Comparison of ENCODE assay signal across 16 cellular contexts in genomic region chr20:36860339-36860738, GRCh38. TPM values are rescaled to one million over a fixed set of nuclear protein-coding genes. Genes with fewer than 3 reads are reported as not detected.
DNase-seq lines count a peak whose midpoint lies in the region; ATAC-seq and TF ChIP-seq lines count a peak whose summit lies in the region.
"Had no signal": no experiment of that assay in that cellular context is flagged by ENCODE, and none has a peak within 500 bp of the region (broad histone marks: within the 10 kb centered on the region; RNA-seq: fewer than 3 reads in every experiment).

No MANE protein-coding gene starts in this region.

- POLR2A ChIA-PET in SK-N-SH (lab: Yijun Ruan, JAX): no interaction called here
- POLR2A ChIA-PET in PC-3 (lab: Charles Lee; ENCODE audit: unreplicated experiment): no interaction called here

- peaks cover 28 to 47% of the 10 kb centered on the region in 2 experiments for H3K4me1 ChIP-seq in SK-N-SH (ENCODE audit: control insufficient read depth in 1 of 2, insufficient read depth in 2 of 2, low read depth in 1 of 2, low read length in 1 of 2)
- peaks cover 67 to 76% of the 10 kb centered on the region in 2 donors for H3K4me1 ChIP-seq in thyroid gland
- H3K4me1 ChIP-seq in PC-3 (ENCODE audit: insufficient read depth, low read length): peaks cover 34% of the 10 kb centered on the region

- H3F3A ChIP-seq in SK-N-SH (replicated peaks; ENCODE audit: insufficient read depth): peaks cover 16% of the 10 kb centered on the region
- H3F3A ChIP-seq in PC-3 (ENCODE audit: low read length, unreplicated experiment): no peaks in the 10 kb centered on the region

- TF ChIP-seq EP300 in SK-N-SH (IDR thresholded peaks at IDR 0.05; ENCODE audit: borderline replicate concordance in 1 of 2, low read depth in 1 of 2, low read length in 1 of 2): no peak

- H4K20me1 ChIP-seq in SK-N-SH (ENCODE audit: insufficient read depth): peaks cover 50% of the 10 kb centered on the region
- H4K20me1 ChIP-seq in PC-3 (ENCODE audit: low read length): 0 out of 2 replicates have a peak, but pooled peaks cover 4% of the 10 kb centered on the region

- no peak for TF ChIP-seq POLR2A in thyroid gland (IDR thresholded peaks at IDR 0.05)

- H3K4me3 Mint-ChIP-seq in memory B cell: no peak overlapping the region
- H3K4me3 Mint-ChIP-seq in activated naive CD8-positive, alpha-beta T cell treated with anti-CD3 and anti-CD28 coated beads, Interleukin-2, amount 50 U/mL, for 24 hours: no peak overlapping the region

- H3K9me3 Mint-ChIP-seq in memory B cell: no peaks in the 10 kb centered on the region
- H3K9me3 Mint-ChIP-seq in activated naive CD8-positive, alpha-beta T cell treated with anti-CD3 and anti-CD28 coated beads, Interleukin-2, amount 50 U/mL, for 24 hours: no peaks in the 10 kb centered on the region

- 91% methylated on average over 5 of the region's 5 CpGs for WGBS in SK-N-SH (ENCODE audit: low lambda C conversion rate)
- 40 to 44% methylated on average over 5 of the region's 5 CpGs for WGBS in thyroid gland, 2 donors

- peaks cover 82% of the 10 kb centered on the region for H3K79me2 ChIP-seq in SK-N-SH (ENCODE audit: insufficient read depth)
- peaks cover 68% of the 10 kb centered on the region for H3K79me2 ChIP-seq in PC-3 (ENCODE audit: low read length)

- H3K36me3 ChIP-seq in SK-N-SH (replicated peaks in 1 of 2; ENCODE audit: control insufficient read depth in 1 of 2, insufficient read depth in 2 of 2, low read length in 1 of 2) (peaks cover 0 to 9% of the 10 kb centered on the region in 2 experiments), thyroid gland (no peaks in the 10 kb centered on the region), PC-3 (ENCODE audit: low read depth, low read length) (0 out of 2 replicates have a peak, but pooled peaks cover 3% of the 10 kb centered on the region)

- TF ChIP-seq CTCF in SK-N-SH (IDR thresholded peaks at IDR 0.05): no peak
- no peak for TF ChIP-seq CTCF in thyroid gland (IDR thresholded peaks at IDR 0.05)
- no peak for TF ChIP-seq CTCF in PC-3 (conservative IDR thresholded peaks at IDR 0.05; ENCODE audit: low read depth, low read length)

- H3K4me1 Mint-ChIP-seq in memory B cell: peaks cover 58% of the 10 kb centered on the region
- H3K4me1 Mint-ChIP-seq in activated naive CD8-positive, alpha-beta T cell treated with anti-CD3 and anti-CD28 coated beads, Interleukin-2, amount 50 U/mL, for 24 hours: peaks cover 16% of the 10 kb centered on the region

- H3K27me3 ChIP-seq in SK-N-SH (ENCODE audit: insufficient read depth) (no peaks in the 10 kb centered on the region), thyroid gland (no peaks in the 10 kb centered on the region), PC-3 (ENCODE audit: low read length) (no peaks in the 10 kb centered on the region)
- H3K27me3 ChIP-seq: hepatocyte, suprapubic skin had no signal

- H3K4me3 ChIP-seq in SK-N-SH (ENCODE audit: low read depth in 2 of 2, low read length in 1 of 2) (no peak overlapping the region; a peak in 1 of 4 replicates), thyroid gland (replicated peaks in 1 of 3) (no peak overlapping the region), PC-3 (ENCODE audit: low read length) (no peak overlapping the region; the same call in 1 of the 2 replicates)
- H3K4me3 ChIP-seq: hepatocyte, suprapubic skin had no signal

- intact Hi-C loops in thyroid gland (cut with DNase I): loop anchor here (5.0 to 10.0 kb wide), 2 partner anchors 43 to 306 kb away; no protein-coding TSS in a partner anchor
- intact Hi-C loops in PC-3 (cut with micrococcal nuclease): loop anchor here (10.0 kb wide), 1 partner anchor 256 kb away; the partner anchor contains the start of gene RAB5IF

- TF ChIP-seq RAD21 in SK-N-SH (IDR thresholded peaks at IDR 0.05; ENCODE audit: low read length): no peak

- ATAC-seq in SK-N-SH treated with all-trans-retinoic acid at 6 μM for 48 hours (no peak), memory B cell (ENCODE audit: low read depth) (no peak), PC-3 (no peak)
- ATAC-seq in activated naive CD8-positive, alpha-beta T cell treated with anti-CD3 and anti-CD28 coated beads, Interleukin-2, amount 50 U/mL, for 24 hours: no peak

- no peaks in the 10 kb centered on the region for H3K27me3 Mint-ChIP-seq in memory B cell
- peaks cover 9% of the 10 kb centered on the region for H3K27me3 Mint-ChIP-seq in activated naive CD8-positive, alpha-beta T cell treated with anti-CD3 and anti-CD28 coated beads, Interleukin-2, amount 50 U/mL, for 24 hours

- no TSS peak for BruUV-seq in PC-3 (replicated peaks; lab: Mats Ljungman, UMichigan)

- H3K9ac ChIP-seq in SK-N-SH (no peak overlapping the region), PC-3 (ENCODE audit: low read length) (no peak overlapping the region)

- H3K9me2 ChIP-seq in SK-N-SH (no peaks in the 10 kb centered on the region), PC-3 (replicated peaks; ENCODE audit: low read length) (no peaks in the 10 kb centered on the region)

- CTCF ChIA-PET in SK-N-SH (lab: Yijun Ruan, JAX): no interaction called here
- CTCF ChIA-PET in PC-3 (lab: Charles Lee): interaction anchor here (1.0 kb wide), 1 partner anchor 25 kb away, joined by 3 read pairs; no protein-coding TSS in a partner anchor

- DNase-seq in SK-N-SH: no peak
- DNase-seq in memory B cell (ENCODE audit: low spot score in 2 of 2): no peak
- peak in 1 of 2 donors; percentile 37 for DNase-seq in thyroid gland
- DNase-seq in PC-3: no peak
- no peak for DNase-seq in activated naive CD8-positive, alpha-beta T cell treated with anti-CD3 and anti-CD28 coated beads, Interleukin-2, amount 50 U/mL, for 24 hours
- no peak for DNase-seq in NK-92 (lab: John Stamatoyannopoulos, UW; ENCODE audit: unreplicated experiment)
- DNase-seq: activated T-cell treated with anti-CD3 and anti-CD28 coated beads for 4 hours, DMS79 treated with DMSO at 0.1 percent for 48 hours, MM.1S, NCI-H2171 treated with DMSO at 0.1 percent for 48 hours had no signal

- peaks cover 3% of the 10 kb centered on the region for H3K36me3 Mint-ChIP-seq in memory B cell
- no peaks in the 10 kb centered on the region for H3K36me3 Mint-ChIP-seq in activated naive CD8-positive, alpha-beta T cell treated with anti-CD3 and anti-CD28 coated beads, Interleukin-2, amount 50 U/mL, for 24 hours (ENCODE audit: low read depth)

- H3K27ac ChIP-seq in SK-N-SH (ENCODE audit: low read depth in 2 of 2, low read length in 1 of 2) (no peak overlapping the region), angular gyrus (ENCODE audit: low read depth, low read length) (peak overlapping the region; percentile 15), thyroid gland (peak overlapping the region; percentile 72 to 94 (median 92)), PC-3 (ENCODE audit: low read length) (no peak overlapping the region)
- H3K27ac ChIP-seq: hepatocyte, suprapubic skin had no signal

- no peak overlapping the region for H2AFZ ChIP-seq in SK-N-SH (ENCODE audit: low read depth)
- no peak overlapping the region for H2AFZ ChIP-seq in PC-3 (ENCODE audit: low read length)
- H2AFZ ChIP-seq: hepatocyte had no signal

- peak overlapping the region; percentile 95 for H3K4me2 ChIP-seq in SK-N-SH
- H3K4me2 ChIP-seq in PC-3 (ENCODE audit: low read length): no peak overlapping the region

- H3K9me3 ChIP-seq in SK-N-SH (no peaks in the 10 kb centered on the region), thyroid gland (no peaks in the 10 kb centered on the region), PC-3 (ENCODE audit: low read length) (no peaks in the 10 kb centered on the region)
- H3K9me3 ChIP-seq: suprapubic skin had no signal

- H3K27ac Mint-ChIP-seq in memory B cell: peak overlapping the region; percentile 81
- no peak overlapping the region for H3K27ac Mint-ChIP-seq in activated naive CD8-positive, alpha-beta T cell treated with anti-CD3 and anti-CD28 coated beads, Interleukin-2, amount 50 U/mL, for 24 hours

TF ChIP-seq in SK-N-SH, 30 proteins besides CTCF, POLR2A, EP300 and RAD21 (continues in another document):
- TF ChIP-seq JUND (IDR thresholded peaks at IDR 0.05) (no peak), SMC3 (IDR thresholded peaks at IDR 0.05; ENCODE audit: low read depth, low read length) (no peak), TCF12 (IDR thresholded peaks at IDR 0.05) (no peak), FOXM1 (IDR thresholded peaks at IDR 0.05; ENCODE audit: low read depth) (no peak), MXI1 (IDR thresholded peaks at IDR 0.05; ENCODE audit: low read depth, low read length) (no peak), TAF1 (IDR thresholded peaks at IDR 0.05; ENCODE audit: borderline replicate concordance, low read depth, low read length) (no peak), USF1 (IDR thresholded peaks at IDR 0.05; ENCODE audit: borderline replicate concordance, low read depth) (no peak), CHD2 (IDR thresholded peaks at IDR 0.05; ENCODE audit: low read length, partially characterized antibody) (no peak)

TF ChIP-seq in SK-N-SH treated with all-trans-retinoic acid at 6 μM for 48 hours, 23 proteins besides CTCF, POLR2A, EP300 and RAD21:
- TF ChIP-seq ARNTL (CRISPR knock-in tag; IDR thresholded peaks at IDR 0.05; ENCODE audit: borderline replicate concordance, low read depth) (no peak), SNAI2 (CRISPR knock-in tag; IDR thresholded peaks at IDR 0.05) (no peak), ZNF8 (CRISPR knock-in tag; IDR thresholded peaks at IDR 0.05) (no peak), PATZ1 (CRISPR knock-in tag; IDR thresholded peaks at IDR 0.05; ENCODE audit: borderline replicate concordance) (no peak)

RNA-seq across cellular contexts. Expression of gene TLDC2, which starts 15.6 kb away (rescaled TPM):
- 0.02 and 0.08 TPM in 2 replicates for polyA plus RNA-seq in SK-N-SH (2012; rRNA removed)
- polyA plus RNA-seq in SK-N-SH (2012; cell fraction: cytosol; rRNA removed): 0.04 and 0.08 TPM in 2 replicates
- polyA plus RNA-seq in SK-N-SH (2012; cell fraction: nucleus; rRNA removed): 0.02 and 0.07 TPM in 2 replicates
- total RNA-seq in thyroid gland: 1 to 10 TPM in 2 of 4 donors, under 1 TPM in 2; 0.45 to 2.5 (median 1.1) TPM
- not detected in 2 replicates for total RNA-seq in PC-3 (2014; rRNA removed)
- total RNA-seq: A172, mesenteric fat pad, suprapubic skin had no signal

Comparison
In these comparisons a context has a peak if more than half of its experiments do, and no peak if none do; other contexts are left out.
1. H3K27ac ChIP-seq: peak in angular gyrus (single experiment) and thyroid gland (3 of 3); none in SK-N-SH (0 of 2) and PC-3 (single experiment).